14 cellular contexts compared by ENCODE assay signal in the genomic region with DNA sequence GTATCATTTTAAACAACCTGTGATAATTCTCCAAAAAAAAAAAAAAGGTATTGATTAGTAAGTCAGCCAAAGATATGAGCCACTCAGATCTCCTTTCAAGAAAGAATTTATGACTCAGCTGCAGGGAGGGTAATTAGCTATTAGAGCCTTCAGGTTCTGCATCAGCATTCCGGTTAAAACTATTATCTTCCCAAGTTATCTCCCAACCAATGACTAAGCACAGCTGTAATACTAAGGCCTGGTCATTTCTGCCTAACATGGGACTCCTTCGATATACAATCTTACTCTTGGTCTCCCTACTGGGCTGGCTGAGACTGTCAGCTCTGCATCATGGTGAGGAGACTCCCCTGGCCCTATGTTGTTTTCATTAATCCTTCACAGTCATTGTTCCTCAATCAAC.
DNase-seq lines count a peak whose midpoint lies in the region; ATAC-seq and TF ChIP-seq lines count a peak whose summit lies in the region.
"Had no signal": no experiment of that assay in that cellular context is flagged by ENCODE, and none has a peak within 500 bp of the region (broad histone marks: within the 10 kb centered on the region; RNA-seq: fewer than 3 reads in every experiment).

No MANE protein-coding gene starts in this region.

- peaks cover 8% of the 10 kb centered on the region for H3K9me3 ChIP-seq in A673 (ENCODE audit: low read depth, low read length, poor library complexity, severe bottlenecking)
- H3K9me3 ChIP-seq: adrenal gland, tibial nerve had no signal

- peaks cover 16% of the 10 kb centered on the region for H3K9me3 Mint-ChIP-seq in HFFc6

- peaks cover 24% of the 10 kb centered on the region for H3K36me3 Mint-ChIP-seq in HFFc6 (ENCODE audit: low read depth)

- peaks cover 38% of the 10 kb centered on the region for H3K4me1 Mint-ChIP-seq in HFFc6 (ENCODE audit: low read depth)

- POLR2A ChIA-PET in A673 (lab: Charles Lee; ENCODE audit: low non-redundant PET): no interaction called here

- H3K4me1 ChIP-seq in A673 (ENCODE audit: insufficient read depth, low read length, poor library complexity, severe bottlenecking): no peaks in the 10 kb centered on the region
- H3K4me1 ChIP-seq: tibial nerve had no signal

- H3K4me3 ChIP-seq in A673 (ENCODE audit: low read depth, low read length, poor library complexity, severe bottlenecking): no peak overlapping the region
- H3K4me3 ChIP-seq: A549, adrenal gland, MG63, tibial nerve had no signal

- intact Hi-C loops in A673 (cut with micrococcal nuclease; ENCODE audit: unreplicated experiment) (no loop called here), posterior vena cava (cut with DNase I) (loop anchor here in 1 of 2 donors (5.0 kb wide), 1 partner anchor 44 kb away; no protein-coding TSS in a partner anchor)

- peak; percentile 29 for DNase-seq in A673 (ENCODE audit: low spot score)
- DNase-seq in HFFc6: peak; percentile 89
- peak; percentile 83 for DNase-seq in amniotic epithelial cell (ENCODE audit: low read depth)
- peak; percentile 12 for DNase-seq in glomerular endothelial cell (ENCODE audit: extremely low read depth, low read depth, low spot score)
- no peak for DNase-seq in activated CD8-positive, alpha-beta memory T cell treated with anti-CD3 and anti-CD28 coated beads, Interleukin-2, amount 50 U/mL, for 4 hours
- DNase-seq in posterior vena cava (ENCODE audit: low spot score): no peak
- DNase-seq in NOMO-1 treated with DMSO at 0.1 percent for 48 hours (lab: John Stamatoyannopoulos, UW; ENCODE audit: unreplicated experiment): no peak
- DNase-seq: activated CD8-positive, alpha-beta memory T cell treated with anti-CD3 and anti-CD28 coated beads, Interleukin-2, amount 50 U/mL, for 48 hours; DMS79 treated with DMSO at 0.1 percent for 48 hours; MG63 had no signal

- H3K27ac ChIP-seq in A673 (ENCODE audit: low read depth, low read length, poor library complexity, severe bottlenecking): no peak overlapping the region
- H3K27ac ChIP-seq: A549, adrenal gland, tibial nerve had no signal

- no peak for ATAC-seq in HG02623 (IDR thresholded peaks at IDR 0.05; ENCODE audit: unreplicated experiment)
- ATAC-seq: A549 had no signal

- peak overlapping the region; percentile 22; the same call in 1 of the 2 replicates for H3K4me3 Mint-ChIP-seq in HFFc6

- H3K27ac Mint-ChIP-seq in HFFc6: peak overlapping the region; percentile 81

- H3K36me3 ChIP-seq in A673 (ENCODE audit: insufficient read depth, low read length, poor library complexity, severe bottlenecking): no peaks in the 10 kb centered on the region
- H3K36me3 ChIP-seq: adrenal gland, MG63 had no signal

- no peaks in the 10 kb centered on the region for H3K27me3 ChIP-seq in A673 (replicated peaks; ENCODE audit: insufficient read depth, low read depth, low read length, poor library complexity)
- H3K27me3 ChIP-seq: adrenal gland, MG63, tibial nerve had no signal

- CTCF ChIA-PET in A673 (lab: Charles Lee): interaction anchor here (0.6 kb wide), 1 partner anchor 259 kb away, joined by 5 read pairs; no protein-coding TSS in a partner anchor

- no TSS peak for BruUV-seq in A673 (replicated peaks; lab: Mats Ljungman, UMichigan)

- peaks cover 2% of the 10 kb centered on the region; the same call in 1 of the 2 replicates for H3K27me3 Mint-ChIP-seq in HFFc6 (ENCODE audit: insufficient read depth)

- TF ChIP-seq CTCF in A673 (conservative IDR thresholded peaks at IDR 0.05; ENCODE audit: low read depth, low read length) (no peak), HFFc6 (IDR thresholded peaks at IDR 0.05) (no peak)

Comparison
In these comparisons a context has a peak if more than half of its experiments do, and no peak if none do; other contexts are left out.
1. DNase-seq: peak in A673 (single experiment), HFFc6 (single experiment), amniotic epithelial cell (single experiment) and glomerular endothelial cell (single experiment); none in activated CD8-positive, alpha-beta memory T cell treated with anti-CD3 and anti-CD28 coated beads, Interleukin-2, amount 50 U/mL, for 4 hours (single experiment), posterior vena cava (single experiment) and NOMO-1 treated with DMSO at 0.1 percent for 48 hours (single experiment).